33 cellular contexts compared by ENCODE assay signal in genomic region chr13:33405371-33405770, GRCh38.
"Had no signal": no experiment of that assay in that cellular context is flagged by ENCODE, and none has a peak within 500 bp of the region (broad histone marks: within the 10 kb centered on the region; RNA-seq: fewer than 3 reads in every experiment).

No MANE protein-coding gene starts in this region.

- H3K36me3 Mint-ChIP-seq: activated CD4-positive, alpha-beta memory T cell treated with anti-CD3 and anti-CD28 coated beads for 36 hours; activated naive CD4-positive, alpha-beta T cell treated with anti-CD3 and anti-CD28 coated beads, Interleukin-2, amount 50 U/mL, for 72 hours; activated naive CD8-positive, alpha-beta T cell treated with anti-CD3 and anti-CD28 coated beads for 36 hours had no signal

- ATAC-seq: activated CD8-positive, alpha-beta T cell treated with anti-CD3 and anti-CD28 coated beads for 36 hours; activated naive CD4-positive, alpha-beta T cell treated with anti-CD3 and anti-CD28 coated beads, Interleukin-2, amount 50 U/mL, for 72 hours; activated T-cell treated with anti-CD3 and anti-CD28 coated beads, Interleukin-2, amount 50 U/mL, for 4 hours; activated T-cell treated with anti-CD3 and anti-CD28 coated beads, Interleukin-2, amount 50 U/mL, for 72 hours; activated T-helper 17 cell treated with anti-CD3 and anti-CD28 coated beads, Interleukin-2, amount 50 U/mL, for 72 hours; body of pancreas had no signal

- H3K4me3 Mint-ChIP-seq: activated B cell treated with CpG ODN at 0.5 μM for 24 hours; activated CD4-positive, alpha-beta memory T cell treated with anti-CD3 and anti-CD28 coated beads for 36 hours; activated CD4-positive, alpha-beta T cell treated with anti-CD3 and anti-CD28 coated beads, Interleukin-2, amount 10 ng/mL, durations not matched to agents 24 days and 14 days; activated CD8-positive, alpha-beta T cell treated with anti-CD3 and anti-CD28 coated beads for 36 hours; activated naive CD4-positive, alpha-beta T cell treated with anti-CD3 and anti-CD28 coated beads for 36 hours; activated naive CD8-positive, alpha-beta T cell treated with anti-CD3 and anti-CD28 coated beads for 36 hours; activated T-cell treated with anti-CD3 and anti-CD28 coated beads, Interleukin-2, amount 50 U/mL, for 4 hours; activated T-cell treated with anti-CD3 and anti-CD28 coated beads, Interleukin-2, amount 50 U/mL, for 72 hours; activated T-helper 1 cell treated with anti-CD3 and anti-CD28 coated beads, Interleukin-12 subunit alpha, Interleukin-12 subunit beta, Interleukin-2, Interleukin-4 antibody, amounts not matched to agents 30 ng/mL and 10 ng/mL and 1 ng/mL, durations not matched to agents 14 hours and 24 hours and 36 hours; activated T-helper 17 cell treated with anti-CD3 and anti-CD28 coated beads, Interleukin-2, amount 50 U/mL, for 72 hours; T-helper 1 cell treated with Interleukin-12 subunit alpha and Interleukin-12 subunit beta and Interleukin-4 antibody, amounts not matched to agents 30 μg/mL and 1 μg/mL, for 36 hours; T-helper 2 cell treated with Interferon-gamma antibody and Interleukin-4, amounts not matched to agents 5 μg/mL and 100 μg/mL, for 36 hours had no signal

- H3K27me3 Mint-ChIP-seq: activated T-helper 17 cell treated with anti-CD3 and anti-CD28 coated beads, Interleukin-2, amount 50 U/mL, for 72 hours had no signal

- H3K27ac Mint-ChIP-seq: activated B cell treated with CpG ODN at 0.5 μM for 24 hours; activated CD4-positive, alpha-beta memory T cell treated with anti-CD3 and anti-CD28 coated beads for 36 hours; activated CD4-positive, alpha-beta T cell treated with anti-CD3 and anti-CD28 coated beads, Interleukin-2, amount 10 ng/mL, durations not matched to agents 24 days and 14 days; activated CD8-positive, alpha-beta T cell treated with anti-CD3 and anti-CD28 coated beads for 36 hours; activated naive CD4-positive, alpha-beta T cell treated with anti-CD3 and anti-CD28 coated beads for 36 hours; activated naive CD4-positive, alpha-beta T cell treated with anti-CD3 and anti-CD28 coated beads, Interleukin-2, amount 50 U/mL, for 72 hours; activated naive CD8-positive, alpha-beta T cell treated with anti-CD3 and anti-CD28 coated beads for 36 hours; activated T-cell treated with anti-CD3 and anti-CD28 coated beads, Interleukin-2, amount 50 U/mL, for 72 hours; activated T-helper 1 cell treated with anti-CD3 and anti-CD28 coated beads, Interleukin-12 subunit alpha, Interleukin-12 subunit beta, Interleukin-2, Interleukin-4 antibody, amounts not matched to agents 30 ng/mL and 10 ng/mL and 1 ng/mL, durations not matched to agents 14 hours and 24 hours and 36 hours; activated T-helper 17 cell treated with anti-CD3 and anti-CD28 coated beads, Interleukin-2, amount 50 U/mL, for 72 hours; T-helper 1 cell treated with Interleukin-12 subunit alpha and Interleukin-12 subunit beta and Interleukin-4 antibody, amounts not matched to agents 30 μg/mL and 1 μg/mL, for 36 hours; T-helper 2 cell treated with Interferon-gamma antibody and Interleukin-4, amounts not matched to agents 5 μg/mL and 100 μg/mL, for 36 hours had no signal

- DNase-seq: activated B cell treated with CpG ODN at 0.5 μM for 24 hours; activated CD4-positive, alpha-beta memory T cell treated with anti-CD3 and anti-CD28 coated beads for 36 hours; activated CD4-positive, alpha-beta T cell treated with anti-CD3 and anti-CD28 coated beads for 4 hours; activated CD4-positive, alpha-beta T cell treated with anti-CD3 and anti-CD28 coated beads, Interleukin-2, amount 10 ng/mL, durations not matched to agents 24 days and 14 days; activated CD4-positive, alpha-beta T cell treated with anti-CD3 and anti-CD28 coated beads, Interleukin-2, amount 50 U/mL, for 1 hour; activated CD4-positive, alpha-beta T cell treated with anti-CD3 and anti-CD28 coated beads, Interleukin-2, amount 50 U/mL, for 4 hours; activated CD4-positive, CD25-positive, alpha-beta regulatory T cell treated with anti-CD3 and anti-CD28 coated beads, Interleukin-2, amount 50 U/mL, for 72 hours; activated CD8-positive, alpha-beta memory T cell treated with anti-CD3 and anti-CD28 coated beads, Interleukin-2, amount 50 U/mL, for 4 hours; activated CD8-positive, alpha-beta T cell treated with anti-CD3 and anti-CD28 coated beads for 36 hours; activated effector memory CD4-positive, alpha-beta T cell treated with anti-CD3 and anti-CD28 coated beads, Interleukin-2, amount 50 U/mL, for 16 hours; activated gamma-delta T cell treated with Interleukin-2 at 50 U/mL for 16 hours; activated naive CD4-positive, alpha-beta T cell; activated naive CD4-positive, alpha-beta T cell treated with anti-CD3 and anti-CD28 coated beads for 36 hours; activated naive CD4-positive, alpha-beta T cell treated with anti-CD3 and anti-CD28 coated beads, Interleukin-2, amount 50 U/mL, for 16 hours; activated naive CD8-positive, alpha-beta T cell treated with anti-CD3 and anti-CD28 coated beads for 36 hours; activated T-cell treated with anti-CD3 and anti-CD28 coated beads for 4 hours; activated T-cell treated with anti-CD3 and anti-CD28 coated beads, Interleukin-2, amount 50 U/mL, for 1 hour; activated T-cell treated with anti-CD3 and anti-CD28 coated beads, Interleukin-2, amount 50 U/mL, for 4 hours; activated T-cell treated with anti-CD3 and anti-CD28 coated beads, Interleukin-2, amount 50 U/mL, for 72 hours; adrenal gland; amniotic stem cell; aorta; body of pancreas; brain microvascular endothelial cell; central memory CD4-positive, alpha-beta T cell; T-helper 1 cell; T-helper 2 cell; T-helper 9 cell had no signal

- H3K9me3 Mint-ChIP-seq: activated B cell treated with CpG ODN at 0.5 μM for 24 hours; activated CD4-positive, alpha-beta memory T cell treated with anti-CD3 and anti-CD28 coated beads for 36 hours; activated CD4-positive, alpha-beta T cell treated with anti-CD3 and anti-CD28 coated beads, Interleukin-2, amount 10 ng/mL, durations not matched to agents 24 days and 14 days; activated CD8-positive, alpha-beta T cell treated with anti-CD3 and anti-CD28 coated beads for 36 hours; activated naive CD4-positive, alpha-beta T cell treated with anti-CD3 and anti-CD28 coated beads for 36 hours; activated naive CD4-positive, alpha-beta T cell treated with anti-CD3 and anti-CD28 coated beads, Interleukin-2, amount 50 U/mL, for 72 hours; activated naive CD8-positive, alpha-beta T cell treated with anti-CD3 and anti-CD28 coated beads for 36 hours; activated T-cell treated with anti-CD3 and anti-CD28 coated beads, Interleukin-2, amount 50 U/mL, for 4 hours; activated T-cell treated with anti-CD3 and anti-CD28 coated beads, Interleukin-2, amount 50 U/mL, for 72 hours; activated T-helper 1 cell treated with anti-CD3 and anti-CD28 coated beads, Interleukin-12 subunit alpha, Interleukin-12 subunit beta, Interleukin-2, Interleukin-4 antibody, amounts not matched to agents 30 ng/mL and 10 ng/mL and 1 ng/mL, durations not matched to agents 14 hours and 24 hours and 36 hours; activated T-helper 17 cell treated with anti-CD3 and anti-CD28 coated beads, Interleukin-2, amount 50 U/mL, for 72 hours; T-helper 1 cell treated with Interleukin-12 subunit alpha and Interleukin-12 subunit beta and Interleukin-4 antibody, amounts not matched to agents 30 μg/mL and 1 μg/mL, for 36 hours; T-helper 2 cell treated with Interferon-gamma antibody and Interleukin-4, amounts not matched to agents 5 μg/mL and 100 μg/mL, for 36 hours had no signal

- H3K4me1 Mint-ChIP-seq: activated B cell treated with CpG ODN at 0.5 μM for 24 hours; activated naive CD8-positive, alpha-beta T cell treated with anti-CD3 and anti-CD28 coated beads for 36 hours; activated T-helper 17 cell treated with anti-CD3 and anti-CD28 coated beads, Interleukin-2, amount 50 U/mL, for 72 hours had no signal
